Comparison of ENCODE assay signal across 8 cellular contexts in genomic region chr2:157256621-157257020, GRCh38. TPM values are rescaled to one million over a fixed set of nuclear protein-coding genes. Genes with fewer than 3 reads are reported as not detected.
DNase-seq lines count a peak whose midpoint lies in the region; ATAC-seq and TF ChIP-seq lines count a peak whose summit lies in the region.

No MANE protein-coding gene starts in this region.

- no peaks in the 10 kb centered on the region for H3K9me3 ChIP-seq in fibroblast of lung (ENCODE audit: control insufficient read depth, insufficient read depth, low read depth, low read length)

- no peaks in the 10 kb centered on the region for H3K27me3 ChIP-seq in fibroblast of lung (ENCODE audit: control insufficient read depth, insufficient read depth, low read length)

- H3K27ac ChIP-seq in fibroblast of lung (ENCODE audit: insufficient read depth, low read length) = no peak overlapping the region
- H3K27ac ChIP-seq in RWPE1 = no peak overlapping the region

- H3K36me3 ChIP-seq in fibroblast of lung (ENCODE audit: control insufficient read depth, insufficient read depth, low read length) = no peaks in the 10 kb centered on the region

- TF ChIP-seq CTCF in fibroblast of lung (conservative IDR thresholded peaks at IDR 0.05 in 1 of 2, IDR thresholded peaks at IDR 0.05 in 1 of 2; ENCODE audit: low read depth in 1 of 2, low read length in 2 of 2) (no peak), RWPE1 (conservative IDR thresholded peaks at IDR 0.05; ENCODE audit: low read depth) (no peak)

- peak overlapping the region; percentile 12 for H2AFZ ChIP-seq in fibroblast of lung (ENCODE audit: low read length)

- DNase-seq in fibroblast of lung (ENCODE audit: low read depth in 2 of 2) = peak; percentile 23 to 39
- DNase-seq in retina = no peak
- DNase-seq in RWPE1 (ENCODE audit: low spot score) = no peak
- DNase-seq in D341Med (ENCODE audit: low spot score) = no peak
- no peak for DNase-seq in pons (ENCODE audit: low spot score)

- H3K4me3 ChIP-seq in fibroblast of lung (replicated peaks in 1 of 4; ENCODE audit: control extremely low read depth in 1 of 4, insufficient read depth in 1 of 4, low read depth in 3 of 4, low read length in 4 of 4) = no peak overlapping the region

- ATAC-seq in GM18858 (IDR thresholded peaks at IDR 0.05; ENCODE audit: unreplicated experiment) (peak; percentile 98), GM21447 (IDR thresholded peaks at IDR 0.05; ENCODE audit: unreplicated experiment) (peak; percentile 96), HG03196 (IDR thresholded peaks at IDR 0.05; ENCODE audit: unreplicated experiment) (peak; percentile 98)

- POLR2A ChIA-PET in RWPE1 (lab: Yijun Ruan, JAX; ENCODE audit: low non-redundant PET) = no interaction called here

- CTCF ChIA-PET in RWPE1 (lab: Yijun Ruan, JAX) = interaction anchor here (0.6 kb wide), 1 partner anchor 46 kb away, joined by 3 read pairs; no protein-coding TSS in a partner anchor

- no peak overlapping the region for H3K4me2 ChIP-seq in fibroblast of lung (ENCODE audit: extremely low read depth, insufficient read depth, low read length)

- H3K79me2 ChIP-seq in fibroblast of lung (ENCODE audit: control insufficient read depth, insufficient read depth, low read length) = peaks cover 14% of the 10 kb centered on the region

- H4K20me1 ChIP-seq in fibroblast of lung (ENCODE audit: control insufficient read depth, extremely low read depth, insufficient read depth, low read length) = no peaks in the 10 kb centered on the region

- H3K9ac ChIP-seq in fibroblast of lung (ENCODE audit: insufficient read depth, low read length) = no peak overlapping the region

- H3K4me1 ChIP-seq in fibroblast of lung (ENCODE audit: control insufficient read depth, extremely low read depth, insufficient read depth, low read length) = peaks cover 19% of the 10 kb centered on the region

RNA-seq across cellular contexts. Expression of gene GALNT5, which starts 0.9 kb away (rescaled TPM):
- total RNA-seq in fibroblast of lung = 32.4 and 199 TPM in 2 replicates
- polyA plus RNA-seq in fibroblast of lung = 51.5 and 63.7 TPM in 2 replicates
- polyA plus RNA-seq in fibroblast of lung (2012) = 42.5 and 54.5 TPM in 2 replicates
- polyA minus RNA-seq in fibroblast of lung (ENCODE audit: low replicate concordance) = 12.8 and 17.8 TPM in 2 replicates

Comparison
In these comparisons a context has a peak if more than half of its experiments do, and no peak if none do; other contexts are left out.
1. DNase-seq: peak in fibroblast of lung (2 of 2); none in retina (single experiment), RWPE1 (single experiment), D341Med (single experiment) and pons (single experiment).
2. Peak in every context shown above with its lines, with median percentiles within 50 percentile points of each other: ATAC-seq.